In the genomic region with DNA sequence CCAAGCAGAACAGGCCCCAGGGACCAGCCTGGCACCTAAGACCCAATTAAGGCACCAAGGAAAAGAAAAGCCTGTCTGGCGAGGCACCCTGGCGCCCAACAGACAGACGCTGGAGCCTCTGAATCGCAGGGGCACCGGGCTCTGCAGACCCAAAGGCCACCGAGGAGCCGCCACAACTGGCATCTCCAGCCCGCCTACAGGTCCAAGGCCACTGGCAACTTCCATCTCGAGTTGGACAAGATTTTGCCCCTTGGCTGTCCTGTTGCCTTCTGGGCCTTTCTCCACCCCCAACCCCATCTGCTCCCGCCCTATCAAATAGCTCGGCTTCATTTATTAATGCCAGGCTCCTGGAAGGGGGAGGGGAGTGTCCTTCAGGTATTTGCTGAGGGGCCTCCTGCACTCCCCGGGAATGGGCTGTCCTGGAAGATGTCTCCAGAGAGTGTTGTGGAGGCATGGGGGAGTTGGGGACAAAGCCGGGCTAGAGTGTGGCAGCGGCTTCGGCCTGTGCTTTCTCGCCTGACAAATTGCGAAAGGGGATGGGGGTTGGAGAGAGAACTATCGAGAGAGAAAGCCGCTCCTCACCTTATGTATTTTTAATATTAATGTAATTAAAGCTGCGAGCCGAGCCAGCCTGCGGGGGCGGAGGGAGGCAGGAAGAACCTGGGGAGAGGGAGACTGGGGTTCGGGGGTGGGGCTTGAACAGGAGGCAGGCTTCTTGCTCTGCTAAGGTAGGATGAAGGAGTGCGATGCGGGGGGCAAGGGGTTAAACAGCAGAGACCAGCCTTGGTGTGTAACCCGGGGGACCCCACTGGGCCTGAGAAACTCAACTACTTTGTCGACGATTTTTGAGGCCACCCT, we compare ENCODE assay signal across 17 cellular contexts. TPM values are rescaled to one million over a fixed set of nuclear protein-coding genes. Genes with fewer than 3 reads are reported as not detected.
DNase-seq lines count a peak whose midpoint lies in the region; ATAC-seq and FAIRE-seq lines count a peak whose summit lies in the region.
"Had no signal": no experiment of that assay in that cellular context is flagged by ENCODE, and none has a peak within 500 bp of the region (broad histone marks: within the 10 kb centered on the region; RNA-seq: fewer than 3 reads in every experiment).

No MANE protein-coding gene starts in this region.

- no peak overlapping the region for H3K27ac Mint-ChIP-seq in activated T-helper 17 cell treated with anti-CD3 and anti-CD28 coated beads, Interleukin-2, amount 50 U/mL, for 72 hours
- H3K27ac Mint-ChIP-seq: activated CD8-positive, alpha-beta T cell treated with anti-CD3 and anti-CD28 coated beads for 36 hours; activated T-helper 1 cell treated with anti-CD3 and anti-CD28 coated beads, Interleukin-12 subunit alpha, Interleukin-12 subunit beta, Interleukin-2, Interleukin-4 antibody, amounts not matched to agents 30 ng/mL and 10 ng/mL and 1 ng/mL, durations not matched to agents 14 hours and 24 hours and 36 hours had no signal

- H3K9me3 ChIP-seq in iPS-18c (ENCODE audit: control insufficient read depth, insufficient read depth, low read length): peaks cover 4% of the 10 kb centered on the region
- H3K9me3 ChIP-seq: BLaER1 had no signal

- H3K4me1 Mint-ChIP-seq in activated T-helper 17 cell treated with anti-CD3 and anti-CD28 coated beads, Interleukin-2, amount 50 U/mL, for 72 hours: peaks cover 5% of the 10 kb centered on the region

- H3K4me3 ChIP-seq in iPS-18c (ENCODE audit: insufficient read depth, low read depth, low read length): peak overlapping the region; percentile 52
- H3K4me3 ChIP-seq: BLaER1 had no signal

- peak overlapping the region; percentile 33 for H3K4me3 Mint-ChIP-seq in activated T-helper 17 cell treated with anti-CD3 and anti-CD28 coated beads, Interleukin-2, amount 50 U/mL, for 72 hours
- H3K4me3 Mint-ChIP-seq: activated T-helper 1 cell treated with anti-CD3 and anti-CD28 coated beads, Interleukin-12 subunit alpha, Interleukin-12 subunit beta, Interleukin-2, Interleukin-4 antibody, amounts not matched to agents 30 ng/mL and 10 ng/mL and 1 ng/mL, durations not matched to agents 14 hours and 24 hours and 36 hours had no signal

- ATAC-seq in activated T-helper 17 cell treated with anti-CD3 and anti-CD28 coated beads, Interleukin-2, amount 50 U/mL, for 72 hours (replicated peaks): no peak
- no peak for ATAC-seq in GM21737 (IDR thresholded peaks at IDR 0.05; ENCODE audit: unreplicated experiment)

- H3K36me3 Mint-ChIP-seq in activated T-helper 17 cell treated with anti-CD3 and anti-CD28 coated beads, Interleukin-2, amount 50 U/mL, for 72 hours (ENCODE audit: low read depth): no peaks in the 10 kb centered on the region

- peaks cover 53% of the 10 kb centered on the region for H3K27me3 Mint-ChIP-seq in activated T-helper 17 cell treated with anti-CD3 and anti-CD28 coated beads, Interleukin-2, amount 50 U/mL, for 72 hours

- no peak for FAIRE-seq in GM19239 (lab: Jason Lieb, UNC)

- no peaks in the 10 kb centered on the region for H3K9me3 Mint-ChIP-seq in activated T-helper 17 cell treated with anti-CD3 and anti-CD28 coated beads, Interleukin-2, amount 50 U/mL, for 72 hours
- H3K9me3 Mint-ChIP-seq: activated CD8-positive, alpha-beta T cell treated with anti-CD3 and anti-CD28 coated beads for 36 hours; activated T-helper 1 cell treated with anti-CD3 and anti-CD28 coated beads, Interleukin-12 subunit alpha, Interleukin-12 subunit beta, Interleukin-2, Interleukin-4 antibody, amounts not matched to agents 30 ng/mL and 10 ng/mL and 1 ng/mL, durations not matched to agents 14 hours and 24 hours and 36 hours had no signal

- peak; percentile 51 for DNase-seq in DMS79 treated with DMSO at 0.1 percent for 48 hours (lab: John Stamatoyannopoulos, UW)
- no peak for DNase-seq in DMS79 (lab: John Stamatoyannopoulos, UW)
- DNase-seq in putamen (ENCODE audit: low spot score): peak; percentile 61
- no peak for DNase-seq in GM19239 (ENCODE audit: insufficient read length, low spot score)
- no peak for DNase-seq in superior temporal gyrus (ENCODE audit: extremely low spot score)
- DNase-seq: activated CD8-positive, alpha-beta T cell treated with anti-CD3 and anti-CD28 coated beads for 36 hours; DND-41; HCEC 1CT; left ventricle myocardium superior; NCI-H226; trophoblast cell had no signal

RNA-seq across cellular contexts. Expression of a gene that starts 2.0 kb away (rescaled TPM):
- 1 to 10 TPM in 1 of 2 donors, not detected in 1; 2.8 TPM for total RNA-seq in activated T-helper 17 cell treated with anti-CD3 and anti-CD28 coated beads, Interleukin-2, amount 50 U/mL, for 72 hours
- total RNA-seq: activated T-helper 1 cell treated with anti-CD3 and anti-CD28 coated beads, Interleukin-12 subunit alpha, Interleukin-12 subunit beta, Interleukin-2, Interleukin-4 antibody, amounts not matched to agents 30 ng/mL and 10 ng/mL and 1 ng/mL, durations not matched to agents 14 hours and 24 hours and 36 hours; HT-29 had no signal

RNA-seq across cellular contexts. Expression of a gene that starts 29.5 kb away (rescaled TPM):
- total RNA-seq in activated T-helper 17 cell treated with anti-CD3 and anti-CD28 coated beads, Interleukin-2, amount 50 U/mL, for 72 hours: 1 to 10 TPM in 1 of 2 donors, not detected in 1; 1.4 TPM

Comparison
In these comparisons a context has a peak if more than half of its experiments do, and no peak if none do; other contexts are left out.
1. DNase-seq: peak in DMS79 treated with DMSO at 0.1 percent for 48 hours (single experiment) and putamen (single experiment); none in DMS79 (single experiment), GM19239 (single experiment) and superior temporal gyrus (single experiment).